ENCODE assay signal across 8 cellular contexts in the genomic region with DNA sequence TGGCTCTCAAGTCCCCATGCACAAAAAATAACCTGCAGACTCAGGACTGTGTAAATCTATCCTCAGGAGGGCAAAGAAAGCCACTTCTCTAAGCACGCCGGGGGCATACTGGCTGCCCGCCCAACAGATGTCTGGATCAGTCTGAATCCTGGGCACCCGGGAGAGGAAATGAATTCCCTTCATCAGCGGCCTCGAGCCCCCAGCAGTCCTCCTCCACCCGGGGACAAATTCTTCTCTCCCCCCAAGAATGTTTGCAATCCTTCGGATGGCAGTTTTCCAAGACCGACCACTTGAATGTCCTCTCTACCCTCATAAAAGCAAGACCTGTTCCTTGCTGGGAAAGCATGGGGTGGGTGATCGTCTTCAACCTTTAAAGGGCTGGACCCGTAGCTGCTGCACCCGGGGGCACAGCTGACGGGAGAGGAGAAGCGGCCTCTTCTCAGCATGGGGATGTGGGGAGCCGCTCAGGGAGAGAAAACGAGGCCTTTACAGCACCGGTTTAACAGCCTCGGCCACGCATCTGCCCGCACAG. TPM values are rescaled to one million over a fixed set of nuclear protein-coding genes. Genes with fewer than 3 reads are reported as not detected.
A peak's percentile ranks its signal among the peaks of the same experiment; 100 is the strongest.
DNase-seq lines count a peak whose midpoint lies in the region; ATAC-seq and TF ChIP-seq lines count a peak whose summit lies in the region.

No MANE protein-coding gene starts in this region.

- no peak overlapping the region for H3K27ac ChIP-seq in HUES48 (ENCODE audit: low read depth, low read length)

- H3K4me1 ChIP-seq in HUES48 (ENCODE audit: control insufficient read depth, insufficient read depth, low read length) (peaks cover 3% of the 10 kb centered on the region; the same call in 1 of the 2 replicates), mucosa of descending colon (ENCODE audit: low read depth) (peaks cover 13% of the 10 kb centered on the region)

- 0 out of 2 replicates have a peak overlapping the region, but pooled peaks have one; percentile 11 for H3K9ac ChIP-seq in HUES48 (ENCODE audit: low read depth, low read length)

- intact Hi-C loops in mucosa of descending colon (cut with DNase I, micrococcal nuclease): loop anchor here in 1 of 2 donors (10.0 kb wide), 1 partner anchor 150 kb away; the partner anchor contains the start of gene DHRS7B

- no peaks in the 10 kb centered on the region for H3K36me3 Mint-ChIP-seq in brain

- H3K27me3 Mint-ChIP-seq in brain: peaks cover 18% of the 10 kb centered on the region

- peak overlapping the region; percentile 71 for H3K4me3 ChIP-seq in GM12865 (ENCODE audit: low read depth, low read length)
- H3K4me3 ChIP-seq in HUES48 (ENCODE audit: low read depth, low read length): peak overlapping the region; percentile 64
- peak overlapping the region; percentile 27 for H3K4me3 ChIP-seq in mucosa of descending colon

- H3K9me3 Mint-ChIP-seq in brain: peaks cover 0 to 3% (median 0%) of the 10 kb centered on the region in 5 experiments

- H3K9me3 ChIP-seq in HUES48 (ENCODE audit: control insufficient read depth, insufficient read depth, low read length): no peaks in the 10 kb centered on the region
- H3K9me3 ChIP-seq in mucosa of descending colon: no peaks in the 10 kb centered on the region

- peaks cover 23% of the 10 kb centered on the region for H3K4me1 Mint-ChIP-seq in brain

- H3K27me3 ChIP-seq in HUES48 (ENCODE audit: control insufficient read depth, insufficient read depth, low read length): peaks cover 23% of the 10 kb centered on the region

- TF ChIP-seq CTCF in GM12865 (IDR thresholded peaks at IDR 0.05; ENCODE audit: insufficient read depth, low read depth, low read length, missing control alignments) (no peak), brain (conservative IDR thresholded peaks at IDR 0.05) (no peak), mucosa of descending colon (IDR thresholded peaks at IDR 0.05) (no peak), GM20000 (IDR thresholded peaks at IDR 0.05; ENCODE audit: extremely low read depth, missing control alignments) (no peak)

- peak overlapping the region; percentile 17 to 76 (median 74) for H3K27ac Mint-ChIP-seq in brain

- H3K36me3 ChIP-seq in HUES48 (ENCODE audit: control insufficient read depth, insufficient read depth, low read length) (no peaks in the 10 kb centered on the region), mucosa of descending colon (ENCODE audit: low read depth) (no peaks in the 10 kb centered on the region)

- peak overlapping the region; percentile 85 to 92 (median 88) for H3K4me3 Mint-ChIP-seq in brain

- DNase-seq in GM12865 (ENCODE audit: low read depth) (no peak), mucosa of descending colon (no peak), NCI-H510A treated with DMSO at 0.1 percent for 48 hours (lab: John Stamatoyannopoulos, UW) (no peak), DMS114 treated with DMSO at 0.1 percent for 48 hours (lab: John Stamatoyannopoulos, UW; ENCODE audit: unreplicated experiment) (no peak), GM20000 (ENCODE audit: low spot score) (no peak), foreskin melanocyte (no peak)

- ATAC-seq in mucosa of descending colon: no peak

RNA-seq across cellular contexts. Expression of gene MAP2K3, which starts 9.4 kb away (rescaled TPM):
- polyA plus RNA-seq in brain (ENCODE audit: insufficient read depth, low read depth, low replicate concordance): 19.0 TPM
- 10 to 100 TPM; 46.0 to 75.5 (median 67.1) TPM for total RNA-seq in mucosa of descending colon

RNA-seq across cellular contexts. Expression of gene NATD1, which starts 21.9 kb away (rescaled TPM):
- polyA plus RNA-seq in brain (ENCODE audit: insufficient read depth, low read depth, low replicate concordance): 19.6 TPM
- total RNA-seq in mucosa of descending colon: 10 to 100 TPM in 1 of 3 donors, 1 to 10 TPM in 2; 3.9 to 11.1 (median 7.2) TPM
